2 cellular contexts compared by ENCODE assay signal in genomic region chr17:17510456-17511292, GRCh38.
TF ChIP-seq lines count a peak whose summit lies in the region.

No MANE protein-coding gene starts in this region.

TF ChIP-seq in IMR-90, 13 proteins besides CTCF, POLR2A, EP300 and RAD21:
- TF ChIP-seq ELK1 (IDR thresholded peaks at IDR 0.05; ENCODE audit: borderline replicate concordance, low read depth, low read length), result no peak

TF ChIP-seq in H1, 55 proteins besides CTCF, POLR2A, EP300 and RAD21:
- no peak for TF ChIP-seq NANOG (IDR thresholded peaks at IDR 0.05; ENCODE audit: insufficient read depth, low read depth, low read length, poor library complexity, severe bottlenecking)
- no peak for TF ChIP-seq RXRA (IDR thresholded peaks at IDR 0.05; ENCODE audit: insufficient read depth, low read depth, low read length)
- no peak for TF ChIP-seq TAF1 (IDR thresholded peaks at IDR 0.05; ENCODE audit: low read depth, low read length)
- no peak for TF ChIP-seq POU5F1 (IDR thresholded peaks at IDR 0.05; ENCODE audit: low read depth, low read length)
- TF ChIP-seq ASH2L (IDR thresholded peaks at IDR 0.05; ENCODE audit: low read length), result no peak
- TF ChIP-seq CHD7 (IDR thresholded peaks at IDR 0.05; ENCODE audit: insufficient replicate concordance, low read length), result no peak
- TF ChIP-seq CHD2 (IDR thresholded peaks at IDR 0.05; ENCODE audit: low read length), result no peak
